Comparison of ENCODE assay signal across 9 cellular contexts in the genomic region with DNA sequence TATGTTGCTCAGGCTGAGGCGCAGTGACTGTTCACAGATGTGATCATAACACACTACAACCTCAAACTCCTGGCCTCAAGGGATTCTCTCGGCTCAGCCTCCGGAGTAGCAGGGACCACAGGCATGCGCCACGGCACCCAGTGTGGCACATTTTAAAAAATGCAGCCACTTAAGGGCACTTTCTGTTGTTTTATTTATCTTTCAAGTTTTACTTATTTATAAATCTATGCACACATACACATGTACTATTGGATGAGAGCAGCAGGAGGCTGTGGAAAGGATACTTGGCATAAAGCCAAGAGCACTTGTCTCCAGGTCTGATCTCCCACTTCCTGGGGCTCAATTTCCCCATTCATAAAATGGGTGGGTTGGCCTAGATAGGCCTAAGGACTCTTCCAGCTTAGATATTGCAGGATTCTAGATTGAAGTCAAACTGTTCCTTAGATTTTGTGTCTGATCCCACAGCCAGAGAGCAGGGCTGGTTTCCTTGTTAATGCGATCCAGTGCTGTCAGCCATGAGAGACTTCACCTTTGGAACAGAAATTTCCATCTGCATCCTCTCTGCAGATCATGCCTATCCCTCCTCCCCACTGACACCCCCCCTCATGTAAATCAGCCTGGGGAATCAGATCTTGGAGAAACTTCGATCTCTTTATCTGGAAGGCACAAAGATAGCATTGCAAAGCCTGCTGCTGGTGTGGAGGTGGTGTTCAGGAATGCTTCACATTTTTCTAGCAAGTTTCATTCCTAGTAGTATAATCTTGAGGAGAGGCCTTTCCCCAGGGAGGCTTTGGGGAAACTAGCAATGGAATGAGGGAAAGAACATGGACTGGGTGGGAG. TPM values are rescaled to one million over a fixed set of nuclear protein-coding genes. Genes with fewer than 3 reads are reported as not detected.
A peak's percentile ranks its signal among the peaks of the same experiment; 100 is the strongest.
DNase-seq lines count a peak whose midpoint lies in the region; ATAC-seq and TF ChIP-seq lines count a peak whose summit lies in the region.
"Had no signal": no experiment of that assay in that cellular context is flagged by ENCODE, and none has a peak within 500 bp of the region (broad histone marks: within the 10 kb centered on the region; RNA-seq: fewer than 3 reads in every experiment).

No MANE protein-coding gene starts in this region.

- TF ChIP-seq EP300 in sigmoid colon (IDR thresholded peaks at IDR 0.05) = no peak

- peaks cover 43 to 44% of the 10 kb centered on the region in 2 donors for H3K4me1 Mint-ChIP-seq in effector memory CD8-positive, alpha-beta T cell (ENCODE audit: low read depth in 2 of 2)

- peak overlapping the region; percentile 88 to 96 for H3K27ac Mint-ChIP-seq in effector memory CD8-positive, alpha-beta T cell

- H3K4me1 ChIP-seq in sigmoid colon (peaks cover 0 to 21% (median 15%) of the 10 kb centered on the region in 4 donors), mucosa of descending colon (ENCODE audit: low read depth) (peaks cover 13% of the 10 kb centered on the region)

- peaks cover 17% of the 10 kb centered on the region for H3K36me3 Mint-ChIP-seq in effector memory CD8-positive, alpha-beta T cell (ENCODE audit: insufficient read depth)

- DNase-seq in NCI-H146 (lab: John Stamatoyannopoulos, UW) = peak; percentile 15
- DNase-seq in NCI-H146 treated with DMSO at 0.1 percent for 48 hours (lab: John Stamatoyannopoulos, UW; ENCODE audit: unreplicated experiment) = no peak
- DNase-seq in NCI-H1694 treated with DMSO at 0.1 percent for 48 hours (lab: John Stamatoyannopoulos, UW) = peak; percentile 10
- DNase-seq in effector memory CD8-positive, alpha-beta T cell = no peak
- DNase-seq in sigmoid colon = peak; percentile 33
- DNase-seq in mucosa of descending colon = no peak
- DNase-seq: hypothalamus had no signal

- TF ChIP-seq POLR2A in sigmoid colon (IDR thresholded peaks at IDR 0.05) = no peak

- peak overlapping the region in 2 of 4 donors; percentile 12 to 23 for H3K27ac ChIP-seq in sigmoid colon

- TF ChIP-seq CTCF in sigmoid colon (IDR thresholded peaks at IDR 0.05) (no peak), mucosa of descending colon (IDR thresholded peaks at IDR 0.05) (no peak)

- H3K4me3 ChIP-seq in sigmoid colon = no peak overlapping the region
- H3K4me3 ChIP-seq in mucosa of descending colon = no peak overlapping the region

- no peaks in the 10 kb centered on the region for H3K27me3 Mint-ChIP-seq in effector memory CD8-positive, alpha-beta T cell

- H3K27me3 ChIP-seq in sigmoid colon = no peaks in the 10 kb centered on the region

- H3K36me3 ChIP-seq in sigmoid colon (no peaks in the 10 kb centered on the region), mucosa of descending colon (ENCODE audit: low read depth) (no peaks in the 10 kb centered on the region)

- no peak for ATAC-seq in effector memory CD8-positive, alpha-beta T cell (replicated peaks)
- ATAC-seq in GM18517 (IDR thresholded peaks at IDR 0.05; ENCODE audit: unreplicated experiment) (no peak), mucosa of descending colon (no peak), HG02642 (IDR thresholded peaks at IDR 0.05; ENCODE audit: poor library complexity, unreplicated experiment) (no peak)

- H3K9me3 ChIP-seq in sigmoid colon = no peaks in the 10 kb centered on the region
- H3K9me3 ChIP-seq in mucosa of descending colon = no peaks in the 10 kb centered on the region

- intact Hi-C loops in sigmoid colon (cut with DNase I) (no loop called here), mucosa of descending colon (cut with DNase I, micrococcal nuclease) (no loop called here)

- H3K9me3 Mint-ChIP-seq in effector memory CD8-positive, alpha-beta T cell = no peaks in the 10 kb centered on the region

- 81 to 93% methylated on average over 7 of the region's 7 CpGs for WGBS in sigmoid colon, 2 donors

- no peak overlapping the region for H3K4me3 Mint-ChIP-seq in effector memory CD8-positive, alpha-beta T cell

RNA-seq across cellular contexts. Expression of gene PCBP1, which starts 24.7 kb away (rescaled TPM):
- total RNA-seq in sigmoid colon (100 to 1,000 TPM; 178 to 186 (median 182) TPM), mucosa of descending colon (100 to 1,000 TPM; 243 to 383 (median 266) TPM)
- polyA plus RNA-seq in sigmoid colon = 100 to 1,000 TPM; 269 to 311 (median 286) TPM

Comparison
In these comparisons a context has a peak if more than half of its experiments do, and no peak if none do; other contexts are left out.
1. DNase-seq: peak in NCI-H146 (single experiment), NCI-H1694 treated with DMSO at 0.1 percent for 48 hours (single experiment) and sigmoid colon (single experiment); none in NCI-H146 treated with DMSO at 0.1 percent for 48 hours (single experiment), effector memory CD8-positive, alpha-beta T cell (0 of 3) and mucosa of descending colon (0 of 3).